In genomic region chrX:137878401-137878800, GRCh38 we compare ENCODE assay signal across 2 cellular contexts.
"Had no signal": no experiment of that assay in that cellular context is flagged by ENCODE, and none has a peak within 500 bp of the region (broad histone marks: within the 10 kb centered on the region; RNA-seq: fewer than 3 reads in every experiment).

No MANE protein-coding gene starts in this region.

- DNase-seq: GDM1, GF-D8 had no signal
